In genomic region chr11:12754582-12755250, GRCh38 we compare ENCODE assay signal across 1 cellular context.
TF ChIP-seq lines count a peak whose summit lies in the region.

No MANE protein-coding gene starts in this region.

TF ChIP-seq in IMR-90, 13 proteins besides CTCF, POLR2A, EP300 and RAD21 (continued from another document):
- no peak for TF ChIP-seq USF2 (IDR thresholded peaks at IDR 0.05; ENCODE audit: low read depth, low read length)
- no peak for TF ChIP-seq MXI1 (IDR thresholded peaks at IDR 0.05; ENCODE audit: borderline replicate concordance, low read depth, low read length)
- no peak for TF ChIP-seq CEBPB (IDR thresholded peaks at IDR 0.05; ENCODE audit: low read depth, low read length)
- TF ChIP-seq RCOR1 (IDR thresholded peaks at IDR 0.05; ENCODE audit: insufficient replicate concordance, low read length), result no peak
- no peak for TF ChIP-seq RFX5 (IDR thresholded peaks at IDR 0.05; ENCODE audit: low read depth, low read length)
- TF ChIP-seq FOS (IDR thresholded peaks at IDR 0.05; ENCODE audit: low read depth, low read length), result no peak
